12 cellular contexts compared by ENCODE assay signal in the genomic region with DNA sequence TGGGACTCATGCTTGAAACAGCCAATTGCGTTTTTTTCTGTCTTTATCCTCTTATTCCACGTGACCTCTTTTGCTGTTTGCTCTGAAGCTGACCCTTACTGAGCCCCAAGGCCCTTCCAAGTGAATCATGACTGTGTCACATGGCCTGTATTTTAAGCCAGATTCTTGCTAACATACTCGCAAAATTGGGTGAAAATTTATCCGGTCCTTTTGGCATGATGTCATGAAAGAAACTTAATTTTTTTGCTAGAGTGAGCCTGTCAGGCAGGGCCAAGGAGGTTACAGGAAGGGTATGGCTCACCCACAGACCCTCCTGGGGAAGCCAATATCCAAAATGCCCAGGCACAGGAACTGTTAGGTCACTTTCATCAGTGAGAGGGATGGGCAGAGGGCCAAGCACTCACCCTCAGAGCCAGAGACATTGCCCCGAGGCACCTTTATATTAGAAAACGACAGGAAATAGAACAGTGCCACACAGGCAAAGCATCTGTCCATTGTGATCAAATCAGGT.
DNase-seq lines count a peak whose midpoint lies in the region; ATAC-seq and TF ChIP-seq lines count a peak whose summit lies in the region.
"Had no signal": no experiment of that assay in that cellular context is flagged by ENCODE, and none has a peak within 500 bp of the region (broad histone marks: within the 10 kb centered on the region; RNA-seq: fewer than 3 reads in every experiment).

No MANE protein-coding gene starts in this region.

- POLR2A ChIA-PET in BJ (lab: Charles Lee) = no interaction called here

- H3K27me3 ChIP-seq in BJ (ENCODE audit: control insufficient read depth, insufficient read depth, low read length) (no peaks in the 10 kb centered on the region; the same call in 1 of the 2 replicates), adrenal gland (no peaks in the 10 kb centered on the region), gastrocnemius medialis (no peaks in the 10 kb centered on the region)

- H3K36me3 ChIP-seq in BJ (ENCODE audit: control insufficient read depth, insufficient read depth, low read length) = no peaks in the 10 kb centered on the region
- no peaks in the 10 kb centered on the region for H3K36me3 ChIP-seq in adrenal gland (replicated peaks in 1 of 2)
- H3K36me3 ChIP-seq in gastrocnemius medialis = no peaks in the 10 kb centered on the region

- in situ Hi-C loops in gastrocnemius medialis (cut with MboI; ENCODE audit: low sequenced_read_pairs in 4 of 4) = loop anchor here in 1 of 4 donors (25.0 kb wide), 1 partner anchor 193 kb away; no protein-coding TSS in a partner anchor

- CTCF ChIA-PET in BJ (lab: Yijun Ruan, JAX) = interaction anchor here (1.3 kb wide), 1 partner anchor 8 kb away, joined by 4 read pairs; no protein-coding TSS in a partner anchor

- DNase-seq in BJ (ENCODE audit: low read depth) (peak; percentile 39), HT1080 (ENCODE audit: low read depth) (peak; percentile 86), adrenal gland (peak; percentile 46 to 86 (median 77)), kidney tubule cell (ENCODE audit: low spot score) (peak; percentile 79), mesenteric fat pad (ENCODE audit: low spot score) (no peak), substantia nigra (lab: John Stamatoyannopoulos, UW) (no peak), gastrocnemius medialis (no peak)
- no peak for DNase-seq in central memory CD4-positive, alpha-beta T cell
- DNase-seq: DMS53, MV-4-11 had no signal

- H3K4me1 ChIP-seq in adrenal gland (replicated peaks in 1 of 2) (peaks cover 17 to 18% of the 10 kb centered on the region in 2 donors), gastrocnemius medialis (no peaks in the 10 kb centered on the region)

- 19 to 32% (median 22%) methylated on average over 6 of the region's 6 CpGs for WGBS in adrenal gland, 4 donors

- H3K4me3 ChIP-seq in BJ (ENCODE audit: low read depth, low read length) (no peak overlapping the region), adrenal gland (no peak overlapping the region), gastrocnemius medialis (no peak overlapping the region)
- H3K4me3 ChIP-seq: GM23338 had no signal

- TF ChIP-seq POLR2A in adrenal gland (IDR thresholded peaks at IDR 0.05) (no peak), gastrocnemius medialis (IDR thresholded peaks at IDR 0.05) (no peak)

- no peaks in the 10 kb centered on the region for H3K9me3 ChIP-seq in adrenal gland (replicated peaks in 1 of 3)
- H3K9me3 ChIP-seq in gastrocnemius medialis = no peaks in the 10 kb centered on the region

- no peak for ATAC-seq in gastrocnemius medialis
- ATAC-seq: WTC11 had no signal

- TF ChIP-seq CTCF in BJ (IDR thresholded peaks at IDR 0.05; ENCODE audit: insufficient read depth, low read depth, low read length) (no peak), adrenal gland (IDR thresholded peaks at IDR 0.05) (no peak), gastrocnemius medialis (IDR thresholded peaks at IDR 0.05 in 4 of 5, conservative IDR thresholded peaks at IDR 0.05 in 1 of 5) (no peak)

- intact Hi-C loops in adrenal gland (cut with DNase I) (no loop called here), gastrocnemius medialis (cut with DNase I; ENCODE audit: low total_unique reads) (no loop called here)

- H3K27ac ChIP-seq in adrenal gland (peak overlapping the region; percentile 24 to 85 (median 43)), substantia nigra (ENCODE audit: low read depth, low read length, poor library complexity, severe bottlenecking) (no peak overlapping the region), gastrocnemius medialis (no peak overlapping the region)

Comparison
In these comparisons a context has a peak if more than half of its experiments do, and no peak if none do; other contexts are left out.
1. DNase-seq: peak in BJ (single experiment), HT1080 (single experiment), adrenal gland (7 of 7) and kidney tubule cell (single experiment); none in mesenteric fat pad (single experiment), central memory CD4-positive, alpha-beta T cell (single experiment), substantia nigra (0 of 49) and gastrocnemius medialis (0 of 2).
2. H3K27ac ChIP-seq: peak in adrenal gland (5 of 5); none in substantia nigra (single experiment) and gastrocnemius medialis (0 of 4).